8 cellular contexts compared by ENCODE assay signal in genomic region chr1:26900815-26901511, GRCh38. TPM values are rescaled to one million over a fixed set of nuclear protein-coding genes. Genes with fewer than 3 reads are reported as not detected.
DNase-seq lines count a peak whose midpoint lies in the region; ATAC-seq and TF ChIP-seq lines count a peak whose summit lies in the region.

No MANE protein-coding gene starts in this region.

- H3K27me3 ChIP-seq in right atrium auricular region, result no peaks in the 10 kb centered on the region
- no peaks in the 10 kb centered on the region for H3K27me3 ChIP-seq in body of pancreas
- H3K27me3 ChIP-seq in aorta (ENCODE audit: control insufficient read depth in 1 of 2, insufficient read depth in 2 of 2, low read length in 1 of 2), result no peaks in the 10 kb centered on the region

- intact Hi-C loops in Right ventricle myocardium inferior (cut with DNase I), result no loop called here
- intact Hi-C loops in body of pancreas (cut with DNase I), result no loop called here
- intact Hi-C loops in aorta (cut with DNase I), result no loop called here

- H3K9me3 ChIP-seq in right atrium auricular region, result no peaks in the 10 kb centered on the region
- no peaks in the 10 kb centered on the region for H3K9me3 ChIP-seq in body of pancreas
- H3K9me3 ChIP-seq in mesodermal cell (ENCODE audit: control insufficient read depth, low read length), result no peaks in the 10 kb centered on the region
- no peaks in the 10 kb centered on the region for H3K9me3 ChIP-seq in aorta (ENCODE audit: control insufficient read depth, low read length)

- peak overlapping the region; percentile 86 to 87 for H3K4me3 ChIP-seq in right atrium auricular region
- H3K4me3 ChIP-seq in body of pancreas, result peak overlapping the region; percentile 78 to 98
- H3K4me3 ChIP-seq in mesodermal cell (ENCODE audit: extremely low read depth, insufficient read depth, low read length, poor library complexity, severe bottlenecking), result peak overlapping the region; percentile 88
- H3K4me3 ChIP-seq in aorta (ENCODE audit: low read length in 2 of 2), result peak overlapping the region; percentile 65 to 69

- peak overlapping the region; percentile 78 to 84 for H3K27ac ChIP-seq in right atrium auricular region
- peak overlapping the region; percentile 70 to 86 (median 80) for H3K27ac ChIP-seq in body of pancreas
- H3K27ac ChIP-seq in mesodermal cell (ENCODE audit: low read depth, low read length, severe bottlenecking), result peak overlapping the region; percentile 93
- no peak overlapping the region for H3K27ac ChIP-seq in aorta (ENCODE audit: low read depth in 1 of 2, low read length in 2 of 2)

- DNase-seq in right atrium auricular region (ENCODE audit: low spot score) (no peak), Right ventricle myocardium inferior (ENCODE audit: missing footprints) (no peak), body of pancreas (no peak), aorta (no peak)

- H3K4me1 ChIP-seq in right atrium auricular region (peaks cover 0 to 18% of the 10 kb centered on the region in 2 donors), body of pancreas (peaks cover 25% of the 10 kb centered on the region), mesodermal cell (ENCODE audit: control insufficient read depth, insufficient read depth, low read length, poor library complexity, severe bottlenecking) (peaks cover 8% of the 10 kb centered on the region), aorta (ENCODE audit: control insufficient read depth in 1 of 2, insufficient read depth in 2 of 2, low read length in 2 of 2) (no peaks in the 10 kb centered on the region)

- H3K36me3 ChIP-seq in right atrium auricular region, result peaks cover 17% of the 10 kb centered on the region
- H3K36me3 ChIP-seq in body of pancreas (replicated peaks in 1 of 2; ENCODE audit: insufficient read depth in 1 of 2, low read depth in 2 of 2), result peaks cover 0 to 2% of the 10 kb centered on the region in 2 donors
- H3K36me3 ChIP-seq in mesodermal cell (ENCODE audit: control insufficient read depth, insufficient read depth, low read length), result peaks cover 19% of the 10 kb centered on the region
- H3K36me3 ChIP-seq in aorta (ENCODE audit: control insufficient read depth in 1 of 2, insufficient read depth in 2 of 2, low read length in 1 of 2), result no peaks in the 10 kb centered on the region

- 47 to 54% methylated on average over 13 to 14 of the region's 18 CpGs for WGBS in body of pancreas, 2 donors
- WGBS in mesodermal cell (ENCODE audit: insufficient coverage in 2 of 2), 2 experiments, result 84 to 93% methylated on average over 3 to 5 of the region's 18 CpGs
- 62 to 69% methylated on average over 16 to 18 of the region's 18 CpGs for WGBS in aorta, 2 donors

- ATAC-seq in Right ventricle myocardium inferior, result no peak
- no peak for ATAC-seq in body of pancreas
- no peak for ATAC-seq in aorta (ENCODE audit: low FRiP score)
- ATAC-seq in GM21447 (IDR thresholded peaks at IDR 0.05; ENCODE audit: unreplicated experiment), result no peak
- no peak for ATAC-seq in GM21825 (IDR thresholded peaks at IDR 0.05; ENCODE audit: unreplicated experiment)
- no peak for ATAC-seq in HG02884 (IDR thresholded peaks at IDR 0.05; ENCODE audit: unreplicated experiment)

- TF ChIP-seq CTCF in right atrium auricular region (IDR thresholded peaks at IDR 0.05) (no peak), body of pancreas (IDR thresholded peaks at IDR 0.05) (no peak)

- TF ChIP-seq POLR2A in body of pancreas (IDR thresholded peaks at IDR 0.05), result no peak

RNA-seq across cellular contexts. Expression of gene GPATCH3, which starts 0.7 kb away (rescaled TPM):
- total RNA-seq in right atrium auricular region, result 1 to 10 TPM; 6.2 to 8.3 TPM
- total RNA-seq in Right ventricle myocardium inferior, result 10.9 TPM
- 10 to 100 TPM in 1 of 2 donors, 1 to 10 TPM in 1; 4.9 to 19.4 TPM for total RNA-seq in body of pancreas
- polyA plus RNA-seq in mesodermal cell (2013, experiment 1 of 2), result 9.3 TPM
- polyA plus RNA-seq in mesodermal cell (2013, experiment 2 of 2), result 7.4 TPM
- 10 to 100 TPM in 1 of 2 donors, 1 to 10 TPM in 1; 9.7 to 12.7 TPM for total RNA-seq in aorta
- 10 to 100 TPM in 1 of 2 donors, 1 to 10 TPM in 1; 7.5 to 16.4 TPM for polyA plus RNA-seq in aorta

RNA-seq across cellular contexts. Expression of gene GPN2, which starts 10.9 kb away (rescaled TPM):
- total RNA-seq in right atrium auricular region, result 1 to 10 TPM; 4.7 to 7.2 TPM
- total RNA-seq in Right ventricle myocardium inferior, result 14.9 TPM
- 10 to 100 TPM in 1 of 2 donors, 1 to 10 TPM in 1; 8.8 to 21.4 TPM for total RNA-seq in body of pancreas
- 22.6 TPM for polyA plus RNA-seq in mesodermal cell (2013, experiment 1 of 2)
- polyA plus RNA-seq in mesodermal cell (2013, experiment 2 of 2), result 23.9 TPM
- 10 to 100 TPM; 17.7 to 19.6 TPM for total RNA-seq in aorta
- polyA plus RNA-seq in aorta, result 10 to 100 TPM; 12.1 to 20.7 TPM

RNA-seq across cellular contexts. Expression of gene NR0B2, which starts 12.8 kb away (rescaled TPM):
- total RNA-seq in right atrium auricular region, result 10 to 100 TPM; 10.6 to 19.0 TPM
- 4.7 TPM for total RNA-seq in Right ventricle myocardium inferior
- 10 to 100 TPM; 19.8 to 34.8 TPM for total RNA-seq in body of pancreas
- not detected for polyA plus RNA-seq in mesodermal cell (2013, experiment 1 of 2)
- not detected for polyA plus RNA-seq in mesodermal cell (2013, experiment 2 of 2)
- total RNA-seq in aorta, result not detected
- 10 to 100 TPM in 1 of 2 donors, not detected in 1; 28.0 TPM for polyA plus RNA-seq in aorta

RNA-seq across cellular contexts. Expression of gene NUDC, which starts 20.6 kb away (rescaled TPM):
- total RNA-seq in right atrium auricular region (10 to 100 TPM; 66.7 to 82.3 TPM), Right ventricle myocardium inferior (72.5 TPM), body of pancreas (10 to 100 TPM; 31.3 to 33.2 TPM), aorta (10 to 100 TPM; 44.9 to 49.9 TPM)
- polyA plus RNA-seq in mesodermal cell (2013, experiment 1 of 2), result 88.4 TPM
- 75.7 TPM for polyA plus RNA-seq in mesodermal cell (2013, experiment 2 of 2)
- polyA plus RNA-seq in aorta, result 10 to 100 TPM; 62.7 to 79.8 TPM

RNA-seq across cellular contexts. Expression of gene SFN, which starts 38.0 kb away (rescaled TPM):
- total RNA-seq in right atrium auricular region, result under 1 TPM in 1 of 2 donors, not detected in 1; 0.51 TPM
- not detected for total RNA-seq in Right ventricle myocardium inferior
- total RNA-seq in body of pancreas, result 1 to 10 TPM in 1 of 2 donors, under 1 TPM in 1; 0.66 to 1.6 TPM
- 1.3 TPM for polyA plus RNA-seq in mesodermal cell (2013, experiment 1 of 2)
- 1.4 TPM for polyA plus RNA-seq in mesodermal cell (2013, experiment 2 of 2)
- total RNA-seq in aorta, result 1 to 10 TPM; 3.7 to 7.6 TPM
- 10 to 100 TPM in 1 of 2 donors, 1 to 10 TPM in 1; 3.3 to 18.3 TPM for polyA plus RNA-seq in aorta

Comparison
In these comparisons a context has a peak if more than half of its experiments do, and no peak if none do; other contexts are left out.
1. H3K27ac ChIP-seq: peak in right atrium auricular region (2 of 2), body of pancreas (4 of 4) and mesodermal cell (single experiment); none in aorta (0 of 2).
2. Peak in every context shown above with its lines, with median percentiles within 50 percentile points of each other: H3K4me3 ChIP-seq.